8 cellular contexts compared by ENCODE assay signal in the genomic region with DNA sequence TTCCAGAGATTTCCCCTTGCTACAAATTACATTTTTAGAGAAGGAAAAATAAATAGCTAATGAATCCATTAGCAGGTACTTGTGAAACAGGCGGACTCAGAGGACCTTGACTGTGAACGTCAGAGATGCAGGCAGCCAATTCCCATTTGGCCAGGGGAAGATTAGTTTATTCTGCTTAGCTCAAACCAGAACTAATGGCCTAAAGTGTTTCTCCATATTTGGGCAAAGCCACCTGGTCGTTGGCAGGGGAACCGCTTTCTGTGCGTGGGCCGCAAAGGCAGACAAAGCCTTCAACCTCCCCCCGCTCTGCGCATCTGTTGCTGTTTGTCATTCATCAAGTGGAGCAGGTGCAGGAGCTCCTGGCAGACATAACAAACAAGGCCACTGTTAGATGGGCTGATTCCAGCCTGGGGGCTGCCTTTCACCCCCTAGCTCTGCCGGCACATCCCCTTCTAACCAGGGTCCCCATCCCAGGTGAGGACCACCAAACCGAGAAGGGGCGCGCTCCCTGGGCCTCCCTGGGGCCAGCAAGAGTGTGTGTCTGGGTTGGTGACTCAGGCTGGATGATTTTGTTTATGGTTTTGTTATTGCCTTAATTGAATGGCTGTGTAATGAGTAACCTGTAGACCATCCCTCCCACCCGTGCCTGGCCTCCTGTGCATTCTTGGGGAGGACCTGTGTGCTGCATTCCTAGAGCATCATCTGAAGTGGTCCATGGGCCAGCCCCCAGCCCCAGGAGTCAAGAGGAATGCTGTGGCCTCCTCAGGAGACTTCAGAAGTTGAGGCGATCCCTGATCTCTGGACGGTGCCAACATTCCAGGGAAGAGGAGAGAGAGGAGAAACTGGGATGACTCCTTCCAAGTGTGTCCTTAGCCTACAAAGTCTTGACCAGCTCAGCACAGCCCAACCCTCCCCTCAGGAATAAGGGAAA. TPM values are rescaled to one million over a fixed set of nuclear protein-coding genes. Genes with fewer than 3 reads are reported as not detected.
DNase-seq lines count a peak whose midpoint lies in the region; ATAC-seq, FAIRE-seq and TF ChIP-seq lines count a peak whose summit lies in the region.

No MANE protein-coding gene starts in this region.

- peaks cover 11% of the 10 kb centered on the region for H3K27me3 Mint-ChIP-seq in HFFc6 (ENCODE audit: insufficient read depth)
- no peaks in the 10 kb centered on the region for H3K27me3 Mint-ChIP-seq in brain
- H3K27me3 Mint-ChIP-seq in natural killer cell (ENCODE audit: low read depth in 2 of 2): no peaks in the 10 kb centered on the region

- H3K4me3 Mint-ChIP-seq in HFFc6 (peak overlapping the region; percentile 74), brain (peak overlapping the region; percentile 27 to 60 (median 49)), natural killer cell (no peak overlapping the region)

- H3K9me3 ChIP-seq in pancreas: no peaks in the 10 kb centered on the region
- no peaks in the 10 kb centered on the region for H3K9me3 ChIP-seq in upper lobe of right lung

- no peak for FAIRE-seq in pancreas (lab: Jason Lieb, UNC)

- WGBS in pancreas, 2 donors: 54 to 59% methylated on average over 15 of the region's 15 CpGs

- DNase-seq in ELF-1 (ENCODE audit: low read depth, low spot score): peak; percentile 76
- peak; percentile 78 for DNase-seq in HFFc6
- DNase-seq in NCI-H2171 (lab: John Stamatoyannopoulos, UW): peak; percentile 98
- DNase-seq in pancreas: peak in 3 of 6 donors; percentile 57 to 72 (median 66)
- DNase-seq in upper lobe of right lung: no peak
- DNase-seq in natural killer cell: no peak
- no peak for DNase-seq in superior temporal gyrus (ENCODE audit: extremely low spot score)

- no peak for TF ChIP-seq CTCF in HFFc6 (IDR thresholded peaks at IDR 0.05)
- no peak for TF ChIP-seq CTCF in brain (conservative IDR thresholded peaks at IDR 0.05)
- no peak for TF ChIP-seq CTCF in pancreas (IDR thresholded peaks at IDR 0.05)
- TF ChIP-seq CTCF in upper lobe of right lung (IDR thresholded peaks at IDR 0.05): no peak
- no peak for TF ChIP-seq CTCF in natural killer cell (IDR thresholded peaks at IDR 0.05)

- peaks cover 7% of the 10 kb centered on the region for H3K9me3 Mint-ChIP-seq in HFFc6
- H3K9me3 Mint-ChIP-seq in brain: peaks cover 4 to 9% (median 6%) of the 10 kb centered on the region in 5 experiments
- no peaks in the 10 kb centered on the region for H3K9me3 Mint-ChIP-seq in natural killer cell

- H3K27me3 ChIP-seq in pancreas: no peaks in the 10 kb centered on the region
- H3K27me3 ChIP-seq in upper lobe of right lung: no peaks in the 10 kb centered on the region

- ATAC-seq in pancreas: peak; percentile 52 to 76 (median 70)
- ATAC-seq in upper lobe of right lung: no peak
- ATAC-seq in natural killer cell: no peak

- intact Hi-C loops in pancreas (cut with DNase I): loop anchor here in 2 of 3 donors (5.0 to 10.0 kb wide), 2 partner anchors 68 to 71 kb away; a partner anchor contains a TSS
- intact Hi-C loops in upper lobe of right lung (cut with DNase I): no loop called here
- intact Hi-C loops in natural killer cell (cut with micrococcal nuclease): no loop called here

- peak overlapping the region; percentile 89 for H3K27ac Mint-ChIP-seq in HFFc6
- peak overlapping the region; percentile 84 to 99 (median 92) for H3K27ac Mint-ChIP-seq in brain
- no peak overlapping the region for H3K27ac Mint-ChIP-seq in natural killer cell

- H3K36me3 ChIP-seq in pancreas (no peaks in the 10 kb centered on the region), upper lobe of right lung (no peaks in the 10 kb centered on the region)

- H3K27ac ChIP-seq in pancreas (peak overlapping the region in 3 of 4 donors; percentile 28 to 65 (median 35)), upper lobe of right lung (no peak overlapping the region)

- H3K4me1 ChIP-seq in pancreas (peaks cover 25 to 45% (median 39%) of the 10 kb centered on the region in 3 donors), upper lobe of right lung (peaks cover 19% of the 10 kb centered on the region)

- H3K36me3 Mint-ChIP-seq in HFFc6 (ENCODE audit: low read depth) (peaks cover 6% of the 10 kb centered on the region), brain (peaks cover 3% of the 10 kb centered on the region), natural killer cell (no peaks in the 10 kb centered on the region)

- H3K4me1 Mint-ChIP-seq in HFFc6 (ENCODE audit: low read depth) (peaks cover 75% of the 10 kb centered on the region), brain (peaks cover 80% of the 10 kb centered on the region), natural killer cell (peaks cover 0 to 13% of the 10 kb centered on the region in 2 donors)

- no peak overlapping the region for H3K4me3 ChIP-seq in pancreas
- no peak overlapping the region for H3K4me3 ChIP-seq in upper lobe of right lung

RNA-seq across cellular contexts. Expression of a gene that starts 14.5 kb away (rescaled TPM):
- not detected for total RNA-seq in HFFc6 (2021; fragmentation: NEBNext Ultra II Directional; extraction: Animal tissue kit (Norgen Biotek cat#: 25700))
- polyA plus RNA-seq in brain (ENCODE audit: insufficient read depth, low read depth, low replicate concordance): not detected
- over 10,000 TPM; 17,933 to 50,686 (median 40,969) TPM for total RNA-seq in pancreas
- polyA plus RNA-seq in pancreas: over 10,000 TPM; 12,124 to 14,783 TPM
- total RNA-seq in upper lobe of right lung: not detected
- not detected for total RNA-seq in natural killer cell

RNA-seq across cellular contexts. Expression of a gene that starts 21.2 kb away (rescaled TPM):
- not detected for total RNA-seq in HFFc6 (2021; fragmentation: NEBNext Ultra II Directional; extraction: Animal tissue kit (Norgen Biotek cat#: 25700))
- 2.3 TPM for polyA plus RNA-seq in brain (ENCODE audit: insufficient read depth, low read depth, low replicate concordance)
- total RNA-seq in pancreas: under 1 TPM in 2 of 6 donors, not detected in 4; 0.22 to 0.35 TPM
- under 1 TPM; 0.09 to 0.19 TPM for polyA plus RNA-seq in pancreas
- total RNA-seq in upper lobe of right lung: not detected
- not detected for total RNA-seq in natural killer cell

Comparison
In these comparisons a context has a peak if more than half of its experiments do, and no peak if none do; other contexts are left out.
1. DNase-seq: peak in ELF-1 (single experiment), HFFc6 (single experiment) and NCI-H2171 (single experiment); none in upper lobe of right lung (single experiment), natural killer cell (single experiment) and superior temporal gyrus (single experiment).
2. H3K27ac Mint-ChIP-seq: peak in HFFc6 (single experiment) and brain (5 of 5); none in natural killer cell (0 of 2).
3. ATAC-seq: peak in pancreas (4 of 4); none in upper lobe of right lung (single experiment) and natural killer cell (0 of 3).
4. RNA of a gene that starts 14.5 kb away (total RNA-seq): 17,933 to 50,686 TPM in pancreas; not detected in upper lobe of right lung (single experiment), not detected in HFFc6 and not detected in natural killer cell; every median in the first group is over 1,000 times any median in the second.
5. intact Hi-C loops: an anchor here in pancreas (5.0 to 10.0 kb wide); none called in upper lobe of right lung and natural killer cell.